In genomic region chr2:235262750-235263149, GRCh38 we compare ENCODE assay signal across 15 cellular contexts.
"Had no signal": no experiment of that assay in that cellular context is flagged by ENCODE, and none has a peak within 500 bp of the region (broad histone marks: within the 10 kb centered on the region; RNA-seq: fewer than 3 reads in every experiment).

No MANE protein-coding gene starts in this region.

- H3K4me3 ChIP-seq: coronary artery, gastroesophageal sphincter, hepatocyte, sigmoid colon, vagina had no signal

- ATAC-seq: stimulated activated naive CD8-positive, alpha-beta T cell treated with anti-CD3 and anti-CD28 coated beads, Interleukin-15, amount 100 ng/mL, for 72 hours had no signal

- H3K4me3 Mint-ChIP-seq: activated CD4-positive, alpha-beta T cell treated with anti-CD3 and anti-CD28 coated beads, Interleukin-2, amount 10 ng/mL, durations not matched to agents 7 days and 5 days; activated naive CD4-positive, alpha-beta T cell treated with anti-CD3 and anti-CD28 coated beads, Interleukin-2, amount 50 U/mL, for 24 hours; stimulated activated naive CD8-positive, alpha-beta T cell treated with anti-CD3 and anti-CD28 coated beads, Interleukin-15, amount 100 ng/mL, for 72 hours had no signal

- H3K9me3 ChIP-seq: gastroesophageal sphincter, neutrophil, sigmoid colon, vagina had no signal

- H3K9me3 Mint-ChIP-seq: activated CD4-positive, alpha-beta T cell treated with anti-CD3 and anti-CD28 coated beads, Interleukin-2, amount 10 ng/mL, durations not matched to agents 7 days and 5 days; activated naive CD4-positive, alpha-beta T cell treated with anti-CD3 and anti-CD28 coated beads, Interleukin-2, amount 50 U/mL, for 24 hours; stimulated activated naive CD8-positive, alpha-beta T cell treated with anti-CD3 and anti-CD28 coated beads, Interleukin-15, amount 100 ng/mL, for 72 hours had no signal

- H3K27me3 ChIP-seq: hepatocyte, sigmoid colon, vagina had no signal

- H3K27ac ChIP-seq: neutrophil, vagina had no signal

- H3K36me3 Mint-ChIP-seq: activated naive CD4-positive, alpha-beta T cell treated with anti-CD3 and anti-CD28 coated beads, Interleukin-2, amount 50 U/mL, for 24 hours had no signal

- H3K79me2 ChIP-seq: hepatocyte had no signal

- H3K4me1 Mint-ChIP-seq: activated CD4-positive, alpha-beta T cell treated with anti-CD3 and anti-CD28 coated beads, Interleukin-2, amount 10 ng/mL, durations not matched to agents 7 days and 5 days; activated naive CD4-positive, alpha-beta T cell treated with anti-CD3 and anti-CD28 coated beads, Interleukin-2, amount 50 U/mL, for 24 hours; stimulated activated naive CD8-positive, alpha-beta T cell treated with anti-CD3 and anti-CD28 coated beads, Interleukin-15, amount 100 ng/mL, for 72 hours had no signal

- H3K4me1 ChIP-seq: gastroesophageal sphincter, vagina had no signal

- H3K36me3 ChIP-seq: gastroesophageal sphincter, neutrophil, sigmoid colon, vagina had no signal

- H3K27ac Mint-ChIP-seq: activated CD4-positive, alpha-beta T cell treated with anti-CD3 and anti-CD28 coated beads, Interleukin-2, amount 10 ng/mL, durations not matched to agents 7 days and 5 days; activated naive CD4-positive, alpha-beta T cell treated with anti-CD3 and anti-CD28 coated beads, Interleukin-2, amount 50 U/mL, for 24 hours; progenitor cell of endocrine pancreas; stimulated activated naive CD8-positive, alpha-beta T cell treated with anti-CD3 and anti-CD28 coated beads, Interleukin-15, amount 100 ng/mL, for 72 hours had no signal

- DNase-seq: activated CD4-positive, alpha-beta T cell treated with anti-CD3 and anti-CD28 coated beads, Interleukin-2, amount 10 ng/mL, durations not matched to agents 7 days and 5 days; activated CD4-positive, CD25-positive, alpha-beta regulatory T cell; activated T-cell treated with anti-CD3 and anti-CD28 coated beads for 4 hours; effector memory CD4-positive, alpha-beta T cell; sigmoid colon; stimulated activated CD4-positive, alpha-beta T cell treated with anti-CD3 and anti-CD28 coated beads, Interleukin-2, amount 100 ng/mL, for 48 hours; stimulated activated naive CD8-positive, alpha-beta T cell treated with anti-CD3 and anti-CD28 coated beads, Interleukin-15, amount 100 ng/mL, for 72 hours; T-helper 2 cell had no signal
